ENCODE assay signal across 1 cellular context in genomic region chr10:34116220-34116623, GRCh38.
TF ChIP-seq lines count a peak whose summit lies in the region.

No MANE protein-coding gene starts in this region.

TF ChIP-seq in HepG2, 621 proteins besides CTCF, POLR2A, EP300 and RAD21 (continued from another document and continues in another):
- TF ChIP-seq ZNF574 (CRISPR knock-in tag; IDR thresholded peaks at IDR 0.05) (no peak), SALL1 (CRISPR knock-in tag; IDR thresholded peaks at IDR 0.05) (peak; percentile 78), PITX1 (CRISPR knock-in tag; IDR thresholded peaks at IDR 0.05) (peak; percentile 41; the same call in 1 of the 2 replicates), SKIL (CRISPR knock-in tag; IDR thresholded peaks at IDR 0.05; ENCODE audit: borderline replicate concordance) (peak; percentile 72; the same call in 1 of the 2 replicates), NFYC (CRISPR knock-in tag; IDR thresholded peaks at IDR 0.05) (no peak), ZBTB42 (CRISPR knock-in tag; IDR thresholded peaks at IDR 0.05) (no peak), ZNF496 (CRISPR knock-in tag; IDR thresholded peaks at IDR 0.05; ENCODE audit: insufficient replicate concordance) (no peak), ZNF737 (CRISPR knock-in tag; IDR thresholded peaks at IDR 0.05; ENCODE audit: borderline replicate concordance) (no peak), FOXA1 (IDR thresholded peaks at IDR 0.05) (no peak), FOXA1 (CRISPR knock-in tag; IDR thresholded peaks at IDR 0.05) (peak; percentile 63), ZFP90 (CRISPR knock-in tag; IDR thresholded peaks at IDR 0.05; ENCODE audit: borderline replicate concordance) (no peak), MIXL1 (CRISPR knock-in tag; IDR thresholded peaks at IDR 0.05) (peak; percentile 32; the same call in 1 of the 2 replicates), HMGA1 (CRISPR knock-in tag; conservative IDR thresholded peaks at IDR 0.05) (no peak), ZSCAN5A (CRISPR knock-in tag; IDR thresholded peaks at IDR 0.05; ENCODE audit: borderline replicate concordance) (no peak), FOXA3 (CRISPR knock-in tag; IDR thresholded peaks at IDR 0.05) (peak; percentile 74), TFE3 (CRISPR knock-in tag; IDR thresholded peaks at IDR 0.05) (peak; percentile 39; the same call in 1 of the 2 replicates), STAG1 (CRISPR knock-in tag; IDR thresholded peaks at IDR 0.05) (peak; percentile 83), ZNF10 (CRISPR knock-in tag; IDR thresholded peaks at IDR 0.05; ENCODE audit: borderline replicate concordance, low read depth) (no peak), ZNF646 (CRISPR knock-in tag; IDR thresholded peaks at IDR 0.05) (no peak), SUZ12 (IDR thresholded peaks at IDR 0.05; ENCODE audit: low read depth, low read length) (no peak), ZFP36L2 (CRISPR knock-in tag; IDR thresholded peaks at IDR 0.05) (no peak), ZNF83 (CRISPR knock-in tag; IDR thresholded peaks at IDR 0.05; ENCODE audit: borderline replicate concordance) (no peak), PATZ1 (CRISPR knock-in tag; IDR thresholded peaks at IDR 0.05) (peak; percentile 51; the same call in 1 of the 2 replicates), ZC3H4 (CRISPR knock-in tag; IDR thresholded peaks at IDR 0.05; ENCODE audit: borderline replicate concordance) (no peak), NFE2L2 (IDR thresholded peaks at IDR 0.05; ENCODE audit: low read length) (no peak), RBM22 (optimal IDR thresholded peaks at IDR 0.05; ENCODE audit: low read length) (no peak), SP1 (IDR thresholded peaks at IDR 0.05) (no peak), SP1 (CRISPR knock-in tag; IDR thresholded peaks at IDR 0.05) (no peak), RELA (CRISPR knock-in tag; IDR thresholded peaks at IDR 0.05) (no peak), PBX3 (CRISPR knock-in tag; IDR thresholded peaks at IDR 0.05; ENCODE audit: borderline replicate concordance) (no peak), SOX5 (CRISPR knock-in tag; IDR thresholded peaks at IDR 0.05; ENCODE audit: borderline replicate concordance) (0 out of 2 replicates have a peak, but pooled peaks have one; percentile 42), ERF (CRISPR knock-in tag; IDR thresholded peaks at IDR 0.05) (0 out of 2 replicates have a peak, but pooled peaks have one; percentile 49), ATF4 (CRISPR knock-in tag; IDR thresholded peaks at IDR 0.05) (no peak), MIER3 (CRISPR knock-in tag; IDR thresholded peaks at IDR 0.05; ENCODE audit: borderline replicate concordance) (0 out of 2 replicates have a peak, but pooled peaks have one; percentile 31), ZNF776 (CRISPR knock-in tag; IDR thresholded peaks at IDR 0.05) (no peak)
